In the genomic region with DNA sequence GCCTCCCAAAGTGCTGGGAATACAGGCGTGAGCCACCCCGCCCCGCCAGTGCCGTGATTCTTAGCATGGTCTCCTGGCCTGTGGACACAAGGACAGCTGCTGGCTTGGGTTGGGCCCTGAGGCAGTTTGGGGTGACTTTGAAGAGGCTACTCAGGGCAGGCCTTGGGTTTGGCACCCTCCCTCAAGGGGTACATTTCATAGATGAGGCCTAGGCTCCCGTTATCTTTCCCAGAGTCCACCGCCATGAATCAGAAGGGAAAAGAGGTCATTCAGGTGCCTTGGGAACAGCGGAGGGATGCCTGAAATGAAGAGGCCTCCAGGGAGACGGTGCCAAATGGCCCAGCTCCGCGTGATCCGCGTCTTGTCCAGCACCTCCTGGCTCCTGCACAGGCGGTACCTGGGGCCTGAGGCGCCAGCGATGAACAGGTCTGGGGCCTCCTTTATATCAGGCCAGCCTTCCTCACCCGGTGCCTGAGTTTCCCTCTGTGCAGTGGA, we compare ENCODE assay signal across 8 cellular contexts. TPM values are rescaled to one million over a fixed set of nuclear protein-coding genes. Genes with fewer than 3 reads are reported as not detected.
DNase-seq lines count a peak whose midpoint lies in the region; ATAC-seq and TF ChIP-seq lines count a peak whose summit lies in the region.

No MANE protein-coding gene starts in this region.

- peaks cover 38% of the 10 kb centered on the region for H3K36me3 Mint-ChIP-seq in activated CD4-positive, alpha-beta memory T cell treated with anti-CD3 and anti-CD28 coated beads, Interleukin-2, amount 10 ng/mL, durations not matched to agents 7 days and 5 days (ENCODE audit: low read depth)

- H3K27me3 ChIP-seq in HUES64 (ENCODE audit: insufficient read depth, low read length) (no peaks in the 10 kb centered on the region), iPS-15b (ENCODE audit: control insufficient read depth, insufficient read depth, low read length) (no peaks in the 10 kb centered on the region), spleen (replicated peaks in 1 of 7) (no peaks in the 10 kb centered on the region)

- POLR2A ChIA-PET in activated CD4-positive, alpha-beta memory T cell treated with anti-CD3 and anti-CD28 coated beads, Interleukin-2, amount 10 ng/mL, durations not matched to agents 7 days and 5 days (lab: Charles Lee) = interaction anchor here (6.7 to 9.7 kb wide), 2 partner anchors 9 to 17 kb away, joined by 87 to 117 read pairs; partner anchors contain the start of gene GNAI2

- H3K4me3 ChIP-seq in HUES64 (ENCODE audit: low read length) = 0 out of 2 replicates have a peak overlapping the region, but pooled peaks have one; percentile 31
- H3K4me3 ChIP-seq in iPS-15b (ENCODE audit: low read depth, low read length) = peak overlapping the region; percentile 35
- H3K4me3 ChIP-seq in spleen = peak overlapping the region in 6 of 8 donors; percentile 34 to 67 (median 40)

- no peak for ATAC-seq in GM21526 (IDR thresholded peaks at IDR 0.05; ENCODE audit: low FRiP score, unreplicated experiment)

- intact Hi-C loops in spleen (cut with DNase I; ENCODE audit: low total_unique reads) = no loop called here

- H3K27ac ChIP-seq in HUES64 (ENCODE audit: low read depth, low read length) (peak overlapping the region; percentile 93), spleen (peak overlapping the region; percentile 86 to 99 (median 96))

- 83% methylated on average over 16 of the region's 16 CpGs for WGBS in HUES64
- WGBS in spleen, 5 donors = 60 to 71% (median 70%) methylated on average over 8 to 16 of the region's 16 CpGs

- no peaks in the 10 kb centered on the region for H3K9me3 Mint-ChIP-seq in activated CD4-positive, alpha-beta memory T cell treated with anti-CD3 and anti-CD28 coated beads, Interleukin-2, amount 10 ng/mL, durations not matched to agents 7 days and 5 days

- TF ChIP-seq CTCF in spleen (IDR thresholded peaks at IDR 0.05 in 8 of 11, conservative IDR thresholded peaks at IDR 0.05 in 3 of 11) = no peak

- H3K4me3 Mint-ChIP-seq in activated CD4-positive, alpha-beta memory T cell treated with anti-CD3 and anti-CD28 coated beads, Interleukin-2, amount 10 ng/mL, durations not matched to agents 7 days and 5 days = peak overlapping the region; percentile 78

- in situ Hi-C loops in KBM-7 (cut with MboI; ENCODE audit: low pct_unique_long_range_greater_than_20kb, low sequenced_read_pairs) = no loop called here

- H3K9me3 ChIP-seq in HUES64 (ENCODE audit: insufficient read depth, low read depth, low read length) = no peaks in the 10 kb centered on the region
- H3K9me3 ChIP-seq in iPS-15b (ENCODE audit: control insufficient read depth, insufficient read depth, low read length) = no peaks in the 10 kb centered on the region
- no peaks in the 10 kb centered on the region for H3K9me3 ChIP-seq in spleen

- peaks cover 36% of the 10 kb centered on the region for H3K4me1 ChIP-seq in HUES64 (ENCODE audit: insufficient read depth, low read length)
- H3K4me1 ChIP-seq in iPS-15b (ENCODE audit: control insufficient read depth, insufficient read depth, low read length) = peaks cover 41% of the 10 kb centered on the region
- peaks cover 98 to 100% (median 100%) of the 10 kb centered on the region in 6 donors for H3K4me1 ChIP-seq in spleen

- peak overlapping the region; percentile 54 for H3K9ac ChIP-seq in HUES64 (ENCODE audit: low read depth, low read length)
- H3K9ac ChIP-seq in iPS-15b (ENCODE audit: low read depth, low read length) = peak overlapping the region; percentile 47

- no peak for TF ChIP-seq POLR2A in spleen (IDR thresholded peaks at IDR 0.05)

- H3K36me3 ChIP-seq in HUES64 (ENCODE audit: insufficient read depth, low read length) (peaks cover 16% of the 10 kb centered on the region), iPS-15b (ENCODE audit: control insufficient read depth, insufficient read depth, low read length) (peaks cover 18% of the 10 kb centered on the region), spleen (peaks cover 0 to 77% (median 16%) of the 10 kb centered on the region in 6 donors)

- CTCF ChIA-PET in activated CD4-positive, alpha-beta memory T cell treated with anti-CD3 and anti-CD28 coated beads, Interleukin-2, amount 10 ng/mL, durations not matched to agents 7 days and 5 days (lab: Charles Lee) = interaction anchor here (1.2 to 8.1 kb wide), 2 partner anchors 17 to 29 kb away, joined by 3 to 212 read pairs; no protein-coding TSS in a partner anchor

- no peak for DNase-seq in activated CD4-positive, alpha-beta memory T cell treated with anti-CD3 and anti-CD28 coated beads, Interleukin-2, amount 10 ng/mL, durations not matched to agents 7 days and 5 days
- DNase-seq in spleen = peak; percentile 81
- DNase-seq in nucleus accumbens (lab: John Stamatoyannopoulos, UW) = no peak
- DNase-seq in central memory CD4-positive, alpha-beta T cell = no peak
- DNase-seq in KBM-7 = no peak

- H3K4me1 Mint-ChIP-seq in activated CD4-positive, alpha-beta memory T cell treated with anti-CD3 and anti-CD28 coated beads, Interleukin-2, amount 10 ng/mL, durations not matched to agents 7 days and 5 days = peaks cover 89% of the 10 kb centered on the region

- no peaks in the 10 kb centered on the region for H3K27me3 Mint-ChIP-seq in activated CD4-positive, alpha-beta memory T cell treated with anti-CD3 and anti-CD28 coated beads, Interleukin-2, amount 10 ng/mL, durations not matched to agents 7 days and 5 days

- peak overlapping the region; percentile 94 for H3K27ac Mint-ChIP-seq in activated CD4-positive, alpha-beta memory T cell treated with anti-CD3 and anti-CD28 coated beads, Interleukin-2, amount 10 ng/mL, durations not matched to agents 7 days and 5 days

RNA-seq across cellular contexts. Expression of gene GNAI2, which starts 9.3 kb away (rescaled TPM):
- polyA plus RNA-seq in HUES64 (2013, experiment 1 of 2) = 197 TPM
- polyA plus RNA-seq in HUES64 (2013, experiment 2 of 2) = 225 TPM
- 100 to 1,000 TPM; 493 to 519 TPM for total RNA-seq in activated CD4-positive, alpha-beta memory T cell treated with anti-CD3 and anti-CD28 coated beads, Interleukin-2, amount 10 ng/mL, durations not matched to agents 7 days and 5 days
- 100 to 1,000 TPM; 276 to 466 (median 385) TPM for total RNA-seq in spleen
- 100 to 1,000 TPM; 147 to 232 (median 170) TPM for polyA plus RNA-seq in spleen

RNA-seq across cellular contexts. Expression of gene SEMA3B, which starts 23.6 kb away (rescaled TPM):
- 2.8 TPM for polyA plus RNA-seq in HUES64 (2013, experiment 1 of 2)
- polyA plus RNA-seq in HUES64 (2013, experiment 2 of 2) = 3.6 TPM
- under 1 TPM; 0.38 to 0.55 TPM for total RNA-seq in activated CD4-positive, alpha-beta memory T cell treated with anti-CD3 and anti-CD28 coated beads, Interleukin-2, amount 10 ng/mL, durations not matched to agents 7 days and 5 days
- 10 to 100 TPM in 1 of 7 donors, 1 to 10 TPM in 6; 2.2 to 13.9 (median 4.5) TPM for total RNA-seq in spleen
- polyA plus RNA-seq in spleen = 10 to 100 TPM in 1 of 3 donors, 1 to 10 TPM in 2; 2.7 to 14.5 (median 3.4) TPM

RNA-seq across cellular contexts. Expression of gene LSMEM2, which starts 33.6 kb away (rescaled TPM):
- polyA plus RNA-seq in HUES64 (2013, experiment 1 of 2) = not detected
- 0.19 TPM for polyA plus RNA-seq in HUES64 (2013, experiment 2 of 2)
- not detected for total RNA-seq in activated CD4-positive, alpha-beta memory T cell treated with anti-CD3 and anti-CD28 coated beads, Interleukin-2, amount 10 ng/mL, durations not matched to agents 7 days and 5 days
- total RNA-seq in spleen = under 1 TPM in 1 of 7 donors, not detected in 6; 0.46 TPM
- polyA plus RNA-seq in spleen = under 1 TPM; 0.06 to 0.29 (median 0.20) TPM

RNA-seq across cellular contexts. Expression of gene SLC38A3, which starts 40.2 kb away (rescaled TPM):
- polyA plus RNA-seq in HUES64 (2013, experiment 1 of 2) = 0.60 TPM
- polyA plus RNA-seq in HUES64 (2013, experiment 2 of 2) = 0.95 TPM
- total RNA-seq in activated CD4-positive, alpha-beta memory T cell treated with anti-CD3 and anti-CD28 coated beads, Interleukin-2, amount 10 ng/mL, durations not matched to agents 7 days and 5 days = not detected
- not detected for total RNA-seq in spleen
- polyA plus RNA-seq in spleen = under 1 TPM in 2 of 3 donors, not detected in 1; 0.02 to 0.07 TPM

RNA-seq across cellular contexts. Expression of gene IFRD2, which starts 46.9 kb away (rescaled TPM):
- polyA plus RNA-seq in HUES64 (2013, experiment 1 of 2) = 67.8 TPM
- 54.2 TPM for polyA plus RNA-seq in HUES64 (2013, experiment 2 of 2)
- 10 to 100 TPM; 40.6 to 45.0 TPM for total RNA-seq in activated CD4-positive, alpha-beta memory T cell treated with anti-CD3 and anti-CD28 coated beads, Interleukin-2, amount 10 ng/mL, durations not matched to agents 7 days and 5 days
- total RNA-seq in spleen = 10 to 100 TPM; 40.2 to 67.6 (median 48.0) TPM
- 10 to 100 TPM; 58.4 to 76.7 (median 74.8) TPM for polyA plus RNA-seq in spleen
